ENCODE assay signal across 8 cellular contexts in the genomic region with DNA sequence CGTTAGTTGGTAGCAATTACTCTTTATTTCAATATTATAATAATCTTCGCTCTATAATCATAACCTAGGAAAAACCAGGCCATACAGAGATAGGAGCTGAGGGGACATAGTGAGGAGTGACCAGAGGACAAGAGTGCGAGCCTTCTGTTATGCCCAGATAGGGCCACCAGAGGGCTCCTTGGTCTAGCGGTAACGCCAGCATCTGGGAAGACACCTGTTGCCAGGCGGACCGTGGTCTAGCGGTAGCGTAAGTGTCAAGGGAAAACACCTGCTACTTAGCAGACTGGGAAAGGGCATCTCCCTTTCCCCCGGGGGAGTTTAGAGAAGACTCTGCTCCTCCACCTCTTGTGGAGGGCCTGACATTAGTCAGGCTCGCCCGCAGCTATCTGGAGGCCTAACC.
A peak's percentile ranks its signal among the peaks of the same experiment; 100 is the strongest.
DNase-seq lines count a peak whose midpoint lies in the region; ATAC-seq and TF ChIP-seq lines count a peak whose summit lies in the region.
"Not testable (repeated sequence)": the region's sequence is repeated elsewhere in the genome, so short reads cannot be mapped to it uniquely, and the experiment has no call there.

No MANE protein-coding gene starts in this region.

- not testable (repeated sequence) for H4K91ac ChIP-seq in H9 (ENCODE audit: insufficient read length, low read depth, low read length)

- not testable (repeated sequence) for H4K20me1 ChIP-seq in H9 (ENCODE audit: control insufficient read depth, insufficient read depth, insufficient read length)

- not testable (repeated sequence) for H3K4me1 ChIP-seq in Caco-2; H9 (ENCODE audit: insufficient read depth, low read length); SJCRH30; body of pancreas; cardiac muscle cell (ENCODE audit: low read depth); right lobe of liver

- H3K27me3 Mint-ChIP-seq in Caco-2 (ENCODE audit: insufficient read depth, unreplicated experiment); H9 (ENCODE audit: low read depth); stimulated activated naive B cell treated with anti-CD40 and anti-IgM and Interleukin-4, amounts not matched to agents 10 μg/mL and 1 μg/mL and 100 μg/mL, for 72 hours: not testable (repeated sequence)

- H3K36me3 Mint-ChIP-seq in Caco-2 (ENCODE audit: insufficient read depth, unreplicated experiment); H9 (ENCODE audit: insufficient read depth in 1 of 3, low read depth in 3 of 3); stimulated activated naive B cell treated with anti-CD40 and anti-IgM and Interleukin-4, amounts not matched to agents 10 μg/mL and 1 μg/mL and 100 μg/mL, for 72 hours: not testable (repeated sequence)

- H3K23ac ChIP-seq in H9 (ENCODE audit: insufficient read length, low read depth, low read length): not testable (repeated sequence)

- H3K14ac ChIP-seq in H9 (ENCODE audit: insufficient read depth, low read length): not testable (repeated sequence)

- H3K27me3 ChIP-seq in Caco-2 (replicated peaks; ENCODE audit: control insufficient read depth, insufficient read depth, low read length); H9 (ENCODE audit: insufficient read depth, low read length); SJCRH30; body of pancreas; cardiac muscle cell; right lobe of liver: not testable (repeated sequence)

- not testable (repeated sequence) for H2AFZ ChIP-seq in H9 (ENCODE audit: low read length)

- not testable (repeated sequence) for H3K18ac ChIP-seq in H9 (ENCODE audit: insufficient read length, low read depth, low read length)

- not testable (repeated sequence) for TF ChIP-seq POLR2A in body of pancreas (IDR thresholded peaks at IDR 0.05); right lobe of liver (IDR thresholded peaks at IDR 0.05)

- H3K9me3 Mint-ChIP-seq in Caco-2 (ENCODE audit: unreplicated experiment); H9; stimulated activated naive B cell treated with anti-CD40 and anti-IgM and Interleukin-4, amounts not matched to agents 10 μg/mL and 1 μg/mL and 100 μg/mL, for 72 hours: not testable (repeated sequence)

- not testable (repeated sequence) for H4K8ac ChIP-seq in H9 (replicated peaks; ENCODE audit: insufficient read length, low read depth, low read length)

- H3K4me3 Mint-ChIP-seq in Caco-2 (ENCODE audit: unreplicated experiment); H9; stimulated activated naive B cell treated with anti-CD40 and anti-IgM and Interleukin-4, amounts not matched to agents 10 μg/mL and 1 μg/mL and 100 μg/mL, for 72 hours: not testable (repeated sequence)

- not testable (repeated sequence) for H3T11ph ChIP-seq in H9 (ENCODE audit: low read length)

- not testable (repeated sequence) for H2BK15ac ChIP-seq in H9 (ENCODE audit: low read depth, low read length)

- POLR2A ChIA-PET in Caco-2 (lab: Charles Lee): not testable (repeated sequence)

- intact Hi-C loops in Caco-2 (cut with micrococcal nuclease; ENCODE audit: unreplicated experiment): loop anchor here (1.0 kb wide), 1 partner anchor 49 kb away; no protein-coding TSS in a partner anchor
- intact Hi-C loops in body of pancreas (cut with DNase I); right lobe of liver (cut with DNase I): not testable (repeated sequence)

- ATAC-seq in body of pancreas; right lobe of liver; stimulated activated naive B cell treated with anti-CD40 and anti-IgM and Interleukin-4, amounts not matched to agents 10 μg/mL and 1 μg/mL and 100 μg/mL, for 72 hours (replicated peaks): not testable (repeated sequence)

- CTCF ChIA-PET in Caco-2 (lab: Charles Lee): not testable (repeated sequence)

- not testable (repeated sequence) for H3K4me1 Mint-ChIP-seq in Caco-2 (ENCODE audit: low read depth, unreplicated experiment); H9; stimulated activated naive B cell treated with anti-CD40 and anti-IgM and Interleukin-4, amounts not matched to agents 10 μg/mL and 1 μg/mL and 100 μg/mL, for 72 hours

- not testable (repeated sequence) for BruUV-seq in Caco-2 (replicated peaks; lab: Mats Ljungman, UMichigan)

- H3K9ac ChIP-seq in H9 (ENCODE audit: extremely low read depth, insufficient read length, low read length): not testable (repeated sequence)

- DNase-seq in Caco-2: peak; percentile 60 to 66
- DNase-seq in H9: peak; percentile 68
- peak; percentile 6 for DNase-seq in NCI-H2029 (lab: John Stamatoyannopoulos, UW)
- DNase-seq in SJCRH30: peak; percentile 55 to 56
- peak; percentile 9 to 60 (median 30) for DNase-seq in body of pancreas
- peak in 1 of 2 donors; percentile 41 for DNase-seq in cardiac muscle cell (ENCODE audit: low read depth in 1 of 2, low spot score in 1 of 2)
- DNase-seq in right lobe of liver: peak in 2 of 3 donors; percentile 52 to 59
- DNase-seq in stimulated activated naive B cell treated with anti-CD40 and anti-IgM and Interleukin-4, amounts not matched to agents 10 μg/mL and 1 μg/mL and 100 μg/mL, for 72 hours: peak; percentile 20

- not testable (repeated sequence) for H3K79me2 ChIP-seq in H9 (ENCODE audit: insufficient read depth, low read length)

- H3K9me3 ChIP-seq in Caco-2; H9 (ENCODE audit: control insufficient read depth, low read depth, low read length); SJCRH30 (replicated peaks); body of pancreas; cardiac muscle cell (ENCODE audit: low read depth); right lobe of liver: not testable (repeated sequence)

- not testable (repeated sequence) for H3K79me1 ChIP-seq in H9 (ENCODE audit: insufficient read depth, low read depth, low read length, poor library complexity, severe bottlenecking)

- H3K23me2 ChIP-seq in H9 (ENCODE audit: insufficient read length, low read depth, low read length, poor library complexity, severe bottlenecking): not testable (repeated sequence)

- H2BK120ac ChIP-seq in H9 (ENCODE audit: low read depth, low read length, poor library complexity, severe bottlenecking): not testable (repeated sequence)

- H4K5ac ChIP-seq in H9 (ENCODE audit: insufficient read length, low read depth, low read length): not testable (repeated sequence)

- H3K4me3 ChIP-seq in Caco-2 (ENCODE audit: low read depth, low read length); SJCRH30; body of pancreas; cardiac muscle cell; right lobe of liver: not testable (repeated sequence)

- not testable (repeated sequence) for H3K27ac Mint-ChIP-seq in Caco-2 (ENCODE audit: unreplicated experiment); H9; stimulated activated naive B cell treated with anti-CD40 and anti-IgM and Interleukin-4, amounts not matched to agents 10 μg/mL and 1 μg/mL and 100 μg/mL, for 72 hours

- not testable (repeated sequence) for H2BK5ac ChIP-seq in H9 (ENCODE audit: insufficient read length, low read length)

- H2AK5ac ChIP-seq in H9 (ENCODE audit: insufficient read length, low read length): not testable (repeated sequence)

- TF ChIP-seq CTCF in Caco-2 (IDR thresholded peaks at IDR 0.05; ENCODE audit: insufficient read depth in 1 of 2, low read depth in 1 of 2, low read length in 1 of 2, severe bottlenecking in 1 of 2, unreplicated experiment in 1 of 2) (peak; percentile 46 to 54), H9 (conservative IDR thresholded peaks at IDR 0.05) (peak; percentile 82), body of pancreas (IDR thresholded peaks at IDR 0.05) (peak in 6 of 7 experiments; percentile 13 to 35 (median 26)), cardiac muscle cell (IDR thresholded peaks at IDR 0.05; ENCODE audit: low read depth, low read length) (peak; percentile 11), right lobe of liver (IDR thresholded peaks at IDR 0.05) (peak in 3 of 4 donors; percentile 23 to 52 (median 35))

- not testable (repeated sequence) for H2BK12ac ChIP-seq in H9 (ENCODE audit: insufficient read length, low read depth, low read length)

- not testable (repeated sequence) for H2BK20ac ChIP-seq in H9 (ENCODE audit: low read depth, low read length, poor library complexity, severe bottlenecking)

- not testable (repeated sequence) for H3K36me3 ChIP-seq in Caco-2 (ENCODE audit: control insufficient read depth, insufficient read depth, low read length); SJCRH30; body of pancreas (replicated peaks in 1 of 2; ENCODE audit: insufficient read depth in 1 of 2, low read depth in 2 of 2); cardiac muscle cell; right lobe of liver

- not testable (repeated sequence) for H3K4me2 ChIP-seq in H9 (ENCODE audit: insufficient read depth, insufficient read length, low read length)

- H3K56ac ChIP-seq in H9 (ENCODE audit: insufficient read length, low read depth, low read length): not testable (repeated sequence)

- not testable (repeated sequence) for H3K27ac ChIP-seq in H9 (ENCODE audit: insufficient read length, low read depth, low read length); SJCRH30; body of pancreas; cardiac muscle cell; right lobe of liver

- not testable (repeated sequence) for H3K4ac ChIP-seq in H9 (ENCODE audit: low read depth, low read length)

- WGBS in H9 (ENCODE audit: extremely low coverage, insufficient read length, low lambda C conversion rate): no CpG with 5 or more reads among the region's 12 CpGs
- WGBS in body of pancreas, 2 donors: 54 to 65% methylated on average over 12 of the region's 12 CpGs
- 49% methylated on average over 4 of the region's 12 CpGs for WGBS in right lobe of liver (ENCODE audit: insufficient coverage, low coverage, low lambda C conversion rate, missing lambda C conversion rate)

Comparison
In these comparisons a context has a peak if more than half of its experiments do, and no peak if none do; other contexts are left out.
1. CTCF ChIP-seq: peak in every context shown above with its lines; median percentile 82 in H9; 50 in Caco-2; 35 in right lobe of liver; 26 in body of pancreas; 11 in cardiac muscle cell.